In genomic region chr20:44904377-44904776, GRCh38 we compare ENCODE assay signal across 30 cellular contexts.
"Had no signal": no experiment of that assay in that cellular context is flagged by ENCODE, and none has a peak within 500 bp of the region (broad histone marks: within the 10 kb centered on the region; RNA-seq: fewer than 3 reads in every experiment).

No MANE protein-coding gene starts in this region.

- H3K4me3 ChIP-seq: neural progenitor cell, ovary, psoas muscle, skin epidermis, smooth muscle cell, spleen, stomach, thoracic aorta, thyroid gland, tibial nerve, upper lobe of left lung, vagina had no signal

- DNase-seq: natural killer cell; occipital lobe; ovary; posterior cingulate gyrus; psoas muscle; right cardiac atrium; spleen; stimulated activated CD4-positive, alpha-beta T cell treated with anti-CD3 and anti-CD28 coated beads, Interleukin-12 subunit alpha, Interleukin-12 subunit beta, amount 100 ng/mL, for 4 hours; stimulated activated CD4-positive, alpha-beta T cell treated with anti-CD3 and anti-CD28 coated beads, Interleukin-1b, Interleukin-23, amount 100 ng/mL, for 48 hours; stimulated activated CD4-positive, alpha-beta T cell treated with anti-CD3 and anti-CD28 coated beads, Interleukin-4, amount 100 ng/mL, for 1 hour; stimulated activated CD4-positive, alpha-beta T cell treated with anti-CD3 and anti-CD28 coated beads, Interleukin-4, amount 100 ng/mL, for 4 hours; stimulated activated CD8-positive, alpha-beta memory T cell treated with anti-CD3 and anti-CD28 coated beads, Interleukin-4, amount 100 ng/mL, for 48 hours; stimulated activated naive B cell treated with anti-CD40 and anti-IgM and Interleukin-4, amounts not matched to agents 10 μg/mL and 1 μg/mL and 100 μg/mL, for 72 hours; stimulated activated naive CD4-positive, alpha-beta T cell treated with Interleukin-2 at 50 U/mL for 16 hours; stomach; thyroid gland; trophoblast cell; upper lobe of left lung had no signal

- H3K27ac Mint-ChIP-seq: nephron; neural progenitor cell; progenitor cell of endocrine pancreas; stimulated activated naive B cell treated with anti-CD40 and anti-IgM and Interleukin-4, amounts not matched to agents 10 μg/mL and 1 μg/mL and 100 μg/mL, for 72 hours; stimulated activated naive CD8-positive, alpha-beta T cell treated with anti-CD3 and anti-CD28 coated beads, Interleukin-15, Interleukin-2, amounts not matched to agents 100 ng/mL and 50 ng/mL, for 24 hours had no signal

- H3K27ac ChIP-seq: neural progenitor cell, ovary, parathyroid adenoma, psoas muscle, skin epidermis, spleen, stomach, thoracic aorta, thyroid gland, tibial nerve, upper lobe of left lung, vagina had no signal

- H3K27me3 ChIP-seq: neural progenitor cell, ovary, spleen, stomach, thyroid gland, tibial nerve, upper lobe of left lung, vagina had no signal

- H3K4me3 Mint-ChIP-seq: natural killer cell; nephron; neural progenitor cell; stimulated activated naive B cell treated with anti-CD40 and anti-IgM and Interleukin-4, amounts not matched to agents 10 μg/mL and 1 μg/mL and 100 μg/mL, for 72 hours; stimulated activated naive CD8-positive, alpha-beta T cell treated with anti-CD3 and anti-CD28 coated beads, Interleukin-15, Interleukin-2, amounts not matched to agents 100 ng/mL and 50 ng/mL, for 24 hours had no signal

- H3K9me3 Mint-ChIP-seq: natural killer cell; nephron; neural progenitor cell; stimulated activated naive B cell treated with anti-CD40 and anti-IgM and Interleukin-4, amounts not matched to agents 10 μg/mL and 1 μg/mL and 100 μg/mL, for 72 hours; stimulated activated naive CD8-positive, alpha-beta T cell treated with anti-CD3 and anti-CD28 coated beads, Interleukin-15, Interleukin-2, amounts not matched to agents 100 ng/mL and 50 ng/mL, for 24 hours had no signal

- H3K4me1 ChIP-seq: neural progenitor cell, parathyroid adenoma had no signal

- H3K9me3 ChIP-seq: ovary, psoas muscle, spleen, stomach, thoracic aorta, thyroid gland, tibial nerve, upper lobe of left lung, vagina had no signal

- H3K36me3 ChIP-seq: ovary had no signal

- ATAC-seq: natural killer cell; psoas muscle; right cardiac atrium; sciatic nerve; stimulated activated naive B cell treated with anti-CD40 and anti-IgM and Interleukin-4, amounts not matched to agents 10 μg/mL and 1 μg/mL and 100 μg/mL, for 72 hours had no signal

- FAIRE-seq: urothelium cell line had no signal

- H3K27me3 Mint-ChIP-seq: progenitor cell of endocrine pancreas; stimulated activated naive B cell treated with anti-CD40 and anti-IgM and Interleukin-4, amounts not matched to agents 10 μg/mL and 1 μg/mL and 100 μg/mL, for 72 hours; stimulated activated naive CD8-positive, alpha-beta T cell treated with anti-CD3 and anti-CD28 coated beads, Interleukin-15, Interleukin-2, amounts not matched to agents 100 ng/mL and 50 ng/mL, for 24 hours had no signal
